ENCODE assay signal across 31 cellular contexts in genomic region chr15:71538922-71539321, GRCh38.
DNase-seq lines count a peak whose midpoint lies in the region; TF ChIP-seq lines count a peak whose summit lies in the region.
"Had no signal": no experiment of that assay in that cellular context is flagged by ENCODE, and none has a peak within 500 bp of the region (broad histone marks: within the 10 kb centered on the region; RNA-seq: fewer than 3 reads in every experiment).

No MANE protein-coding gene starts in this region.

- H3K9me3 Mint-ChIP-seq in nephron progenitor cell = peaks cover 5% of the 10 kb centered on the region
- H3K9me3 Mint-ChIP-seq: activated CD8-positive, alpha-beta T cell treated with anti-CD3 and anti-CD28 coated beads for 36 hours; activated T-helper 1 cell treated with anti-CD3 and anti-CD28 coated beads, Interleukin-12 subunit alpha, Interleukin-12 subunit beta, Interleukin-2, Interleukin-4 antibody, amounts not matched to agents 30 ng/mL and 10 ng/mL and 1 ng/mL, durations not matched to agents 14 hours and 24 hours and 36 hours; natural killer cell had no signal

- peaks cover 11% of the 10 kb centered on the region for H3K36me3 Mint-ChIP-seq in nephron progenitor cell (ENCODE audit: low read depth)
- H3K36me3 Mint-ChIP-seq: natural killer cell; stimulated activated naive B cell treated with anti-CD40 and anti-IgM and Interleukin-4, amounts not matched to agents 10 μg/mL and 1 μg/mL and 100 μg/mL, for 72 hours had no signal

- H3K27me3 Mint-ChIP-seq in nephron progenitor cell (ENCODE audit: low read depth, poor library complexity) = peaks cover 10% of the 10 kb centered on the region

- DNase-seq in NCI-H1417 (lab: John Stamatoyannopoulos, UW) = peak; percentile 25 to 78 (median 64)
- DNase-seq in NCI-H1417 treated with DMSO at 0.1 percent for 48 hours (lab: John Stamatoyannopoulos, UW) = no peak
- peak; percentile 67 for DNase-seq in NCI-H146 (lab: John Stamatoyannopoulos, UW)
- DNase-seq in RWPE1 (ENCODE audit: low spot score) = no peak
- DNase-seq in nephron progenitor cell = no peak
- DNase-seq in NCI-H1436 (lab: John Stamatoyannopoulos, UW) = no peak
- DNase-seq in medulla oblongata (ENCODE audit: extremely low spot score) = no peak
- no peak for DNase-seq in T-helper 2 cell
- DNase-seq: activated CD4-positive, CD25-positive, alpha-beta regulatory T cell treated with anti-CD3 and anti-CD28 coated beads, Interleukin-2, amount 50 U/mL, for 72 hours; activated CD8-positive, alpha-beta memory T cell treated with anti-CD3 and anti-CD28 coated beads, Interleukin-2, amount 50 U/mL, for 48 hours; activated CD8-positive, alpha-beta T cell treated with anti-CD3 and anti-CD28 coated beads for 36 hours; amniotic stem cell; brain microvascular endothelial cell; Caco-2; DND-41; GF-D8; HCEC 1CT; Karpas-422; mucosa of descending colon; natural killer cell; NCI-H1694 treated with DMSO at 0.1 percent for 48 hours; NCI-H345; retina; SK-N-SH; stimulated activated naive B cell treated with anti-CD40 and anti-IgM and Interleukin-4, amounts not matched to agents 10 μg/mL and 1 μg/mL and 100 μg/mL, for 72 hours; substantia nigra; upper lobe of right lung had no signal

- CTCF ChIA-PET in RWPE1 (lab: Yijun Ruan, JAX) = no interaction called here

- H3K4me1 Mint-ChIP-seq in nephron progenitor cell = peaks cover 25% of the 10 kb centered on the region
- H3K4me1 Mint-ChIP-seq: activated naive CD4-positive, alpha-beta T cell treated with anti-CD3 and anti-CD28 coated beads, Interleukin-2, amount 50 U/mL, for 24 hours; natural killer cell; stimulated activated naive B cell treated with anti-CD40 and anti-IgM and Interleukin-4, amounts not matched to agents 10 μg/mL and 1 μg/mL and 100 μg/mL, for 72 hours had no signal

- H3K4me3 Mint-ChIP-seq in nephron progenitor cell = no peak overlapping the region
- H3K4me3 Mint-ChIP-seq: activated CD8-positive, alpha-beta T cell treated with anti-CD3 and anti-CD28 coated beads for 36 hours; activated naive CD4-positive, alpha-beta T cell treated with anti-CD3 and anti-CD28 coated beads, Interleukin-2, amount 50 U/mL, for 24 hours; activated T-helper 1 cell treated with anti-CD3 and anti-CD28 coated beads, Interleukin-12 subunit alpha, Interleukin-12 subunit beta, Interleukin-2, Interleukin-4 antibody, amounts not matched to agents 30 ng/mL and 10 ng/mL and 1 ng/mL, durations not matched to agents 14 hours and 24 hours and 36 hours; natural killer cell; stimulated activated naive B cell treated with anti-CD40 and anti-IgM and Interleukin-4, amounts not matched to agents 10 μg/mL and 1 μg/mL and 100 μg/mL, for 72 hours had no signal

- POLR2A ChIA-PET in RWPE1 (lab: Yijun Ruan, JAX; ENCODE audit: low non-redundant PET) = no interaction called here

- H3K27ac ChIP-seq in RWPE1 = peak overlapping the region; percentile 48
- H3K27ac ChIP-seq: brain microvascular endothelial cell, C4-2B, gastroesophageal sphincter, upper lobe of right lung had no signal

- TF ChIP-seq CTCF in RWPE1 (conservative IDR thresholded peaks at IDR 0.05; ENCODE audit: low read depth) (no peak), nephron progenitor cell (IDR thresholded peaks at IDR 0.05) (no peak)

- H3K27ac Mint-ChIP-seq in nephron progenitor cell = peak overlapping the region; percentile 75
- H3K27ac Mint-ChIP-seq: activated CD8-positive, alpha-beta T cell treated with anti-CD3 and anti-CD28 coated beads for 36 hours; activated naive CD4-positive, alpha-beta T cell treated with anti-CD3 and anti-CD28 coated beads, Interleukin-2, amount 50 U/mL, for 24 hours; activated T-helper 1 cell treated with anti-CD3 and anti-CD28 coated beads, Interleukin-12 subunit alpha, Interleukin-12 subunit beta, Interleukin-2, Interleukin-4 antibody, amounts not matched to agents 30 ng/mL and 10 ng/mL and 1 ng/mL, durations not matched to agents 14 hours and 24 hours and 36 hours; natural killer cell; stimulated activated naive B cell treated with anti-CD40 and anti-IgM and Interleukin-4, amounts not matched to agents 10 μg/mL and 1 μg/mL and 100 μg/mL, for 72 hours had no signal

Comparison
In these comparisons a context has a peak if more than half of its experiments do, and no peak if none do; other contexts are left out.
1. DNase-seq: peak in NCI-H1417 (3 of 3) and NCI-H146 (single experiment); none in NCI-H1417 treated with DMSO at 0.1 percent for 48 hours (single experiment), RWPE1 (single experiment), nephron progenitor cell (single experiment), NCI-H1436 (single experiment), medulla oblongata (single experiment) and T-helper 2 cell (0 of 5).